1 cellular context compared by ENCODE assay signal in genomic region chr1:54273092-54273836, GRCh38.
TF ChIP-seq lines count a peak whose summit lies in the region.

No MANE protein-coding gene starts in this region.

TF ChIP-seq in HEK293, 187 proteins besides CTCF, POLR2A, EP300 and RAD21 (continued from another document and continues in another):
- TF ChIP-seq MYNN (tag by site-specific recombination; IDR thresholded peaks at IDR 0.05; ENCODE audit: borderline replicate concordance) (peak; percentile 35; the same call in 1 of the 2 replicates), TSHZ1 (tag by site-specific recombination; IDR thresholded peaks at IDR 0.05; ENCODE audit: borderline replicate concordance) (peak; percentile 98), PRDM6 (tag by site-specific recombination; IDR thresholded peaks at IDR 0.05) (peak; percentile 47; the same call in 1 of the 2 replicates), ZNF426 (tag by site-specific recombination; IDR thresholded peaks at IDR 0.05) (no peak), ATF2 (tag by site-specific recombination; IDR thresholded peaks at IDR 0.05; ENCODE audit: low read depth) (peak; percentile 42; the same call in 1 of the 2 replicates), ZNF791 (tag by site-specific recombination; IDR thresholded peaks at IDR 0.05) (no peak), ZNF433 (tag by site-specific recombination; IDR thresholded peaks at IDR 0.05; ENCODE audit: low read depth) (no peak), ZBTB48 (tag by site-specific recombination; IDR thresholded peaks at IDR 0.05) (no peak), ZSCAN4 (tag by site-specific recombination; IDR thresholded peaks at IDR 0.05) (0 out of 2 replicates have a peak, but pooled peaks have one; percentile 34), ZBTB1 (tag by site-specific recombination; IDR thresholded peaks at IDR 0.05) (no peak), ZNF324 (tag by site-specific recombination; IDR thresholded peaks at IDR 0.05) (peak; percentile 76; the same call in 1 of the 2 replicates), ZNF473 (tag by site-specific recombination; IDR thresholded peaks at IDR 0.05) (no peak), ZNF341 (tag by site-specific recombination; IDR thresholded peaks at IDR 0.05; ENCODE audit: low read depth) (0 out of 2 replicates have a peak, but pooled peaks have one; percentile 37), ZNF394 (tag by site-specific recombination; IDR thresholded peaks at IDR 0.05; ENCODE audit: borderline replicate concordance) (no peak), ZSCAN18 (tag by site-specific recombination; IDR thresholded peaks at IDR 0.05) (no peak), ZNF280C (tag by site-specific recombination; IDR thresholded peaks at IDR 0.05) (no peak), ZNF514 (tag by site-specific recombination; IDR thresholded peaks at IDR 0.05) (no peak), KLF17 (tag by site-specific recombination; IDR thresholded peaks at IDR 0.05) (peak; percentile 92), ZIC2 (tag by site-specific recombination; IDR thresholded peaks at IDR 0.05) (peak; percentile 97), ZNF18 (tag by site-specific recombination; IDR thresholded peaks at IDR 0.05) (peak; percentile 88), ZNF398 (tag by site-specific recombination; IDR thresholded peaks at IDR 0.05) (peak; percentile 28; the same call in 1 of the 2 replicates), ZNF175 (tag by site-specific recombination; IDR thresholded peaks at IDR 0.05) (no peak), ZNF449 (tag by site-specific recombination; IDR thresholded peaks at IDR 0.05) (no peak), ZSCAN16 (tag by site-specific recombination; IDR thresholded peaks at IDR 0.05) (peak; percentile 81), ZNF654 (tag by site-specific recombination; IDR thresholded peaks at IDR 0.05; ENCODE audit: low read depth) (no peak; the same call in 1 of the 2 replicates), KLF9 (tag by site-specific recombination; IDR thresholded peaks at IDR 0.05; ENCODE audit: low read depth) (peak; percentile 54; the same call in 1 of the 2 replicates), SP7 (tag by site-specific recombination; IDR thresholded peaks at IDR 0.05) (peak; percentile 92), GLIS2 (tag by site-specific recombination; IDR thresholded peaks at IDR 0.05) (peak; percentile 40; the same call in 1 of the 2 replicates), SP2 (tag by site-specific recombination; IDR thresholded peaks at IDR 0.05) (peak; percentile 69), SCRT2 (tag by site-specific recombination; IDR thresholded peaks at IDR 0.05) (peak; percentile 86), OVOL3 (tag by site-specific recombination; IDR thresholded peaks at IDR 0.05) (0 out of 2 replicates have a peak, but pooled peaks have one; percentile 37), KLF1 (tag by site-specific recombination; IDR thresholded peaks at IDR 0.05) (peak; percentile 74), GFI1B (tag by site-specific recombination; IDR thresholded peaks at IDR 0.05) (0 out of 2 replicates have a peak, but pooled peaks have one; percentile 48), ZFP37 (tag by site-specific recombination; IDR thresholded peaks at IDR 0.05) (no peak), ZNF629 (tag by site-specific recombination; IDR thresholded peaks at IDR 0.05) (peak; percentile 92), FEZF1 (tag by site-specific recombination; IDR thresholded peaks at IDR 0.05) (peak; percentile 40), ZNF221 (tag by site-specific recombination; IDR thresholded peaks at IDR 0.05; ENCODE audit: borderline replicate concordance) (no peak), ZNF169 (tag by site-specific recombination; IDR thresholded peaks at IDR 0.05) (no peak), ZNF692 (tag by site-specific recombination; IDR thresholded peaks at IDR 0.05) (peak; percentile 88), ZNF561 (tag by site-specific recombination; IDR thresholded peaks at IDR 0.05; ENCODE audit: borderline replicate concordance) (peak; percentile 81; the same call in 1 of the 2 replicates), ZNF623 (tag by site-specific recombination; IDR thresholded peaks at IDR 0.05) (no peak), REPIN1 (tag by site-specific recombination; IDR thresholded peaks at IDR 0.05; ENCODE audit: low read depth) (no peak)
